In the genomic region with DNA sequence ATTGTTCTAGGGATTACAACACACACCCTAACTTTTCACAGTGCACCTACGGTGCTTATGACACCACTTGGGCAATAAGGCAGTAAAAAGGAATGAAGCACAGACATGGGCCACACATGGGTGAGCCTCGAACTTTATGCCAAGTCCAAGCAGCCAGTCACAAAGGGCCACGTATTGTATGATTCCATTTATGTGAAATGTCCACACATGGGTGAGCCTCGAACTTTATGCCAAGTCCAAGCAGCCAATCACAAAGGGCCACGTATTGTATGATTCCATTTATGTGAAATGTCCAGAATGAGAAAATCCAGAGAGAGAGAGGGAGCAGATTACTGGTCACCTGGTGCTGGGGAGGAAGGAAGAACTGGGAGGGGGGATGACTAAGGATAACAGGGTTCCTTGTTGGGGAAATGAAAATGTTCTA, we compare ENCODE assay signal across 15 cellular contexts.
"Had no signal": no experiment of that assay in that cellular context is flagged by ENCODE, and none has a peak within 500 bp of the region (broad histone marks: within the 10 kb centered on the region; RNA-seq: fewer than 3 reads in every experiment).

No MANE protein-coding gene starts in this region.

- H3K36me3 ChIP-seq: gastroesophageal sphincter, neutrophil had no signal

- H3K27ac ChIP-seq: body of pancreas, coronary artery, gastroesophageal sphincter, neutrophil, parathyroid adenoma had no signal

- FAIRE-seq: islet of Langerhans, urothelium cell line had no signal

- H3K4me3 ChIP-seq: body of pancreas, coronary artery, gastroesophageal sphincter had no signal

- H3K9me3 ChIP-seq: body of pancreas, gastroesophageal sphincter, neutrophil had no signal

- H3K27me3 ChIP-seq: body of pancreas, gastroesophageal sphincter had no signal

- DNase-seq: activated CD4-positive, alpha-beta memory T cell treated with anti-CD3 and anti-CD28 coated beads, Interleukin-2, amount 10 ng/mL, durations not matched to agents 7 days and 5 days; activated CD4-positive, alpha-beta T cell treated with anti-CD3 and anti-CD28 coated beads for 4 hours; activated effector memory CD4-positive, alpha-beta T cell treated with anti-CD3 and anti-CD28 coated beads, Interleukin-2, amount 50 U/mL, for 16 hours; activated T-cell treated with anti-CD3 and anti-CD28 coated beads, Interleukin-2, amount 50 U/mL, for 48 hours; amygdala; body of pancreas; effector memory CD4-positive, alpha-beta T cell; naive thymus-derived CD8-positive, alpha-beta T cell; retina had no signal
